Comparison of ENCODE assay signal across 10 cellular contexts in genomic region chrX:53713987-53714579, GRCh38. TPM values are rescaled to one million over a fixed set of nuclear protein-coding genes. Genes with fewer than 3 reads are reported as not detected.
DNase-seq lines count a peak whose midpoint lies in the region; ATAC-seq and TF ChIP-seq lines count a peak whose summit lies in the region.
"Had no signal": no experiment of that assay in that cellular context is flagged by ENCODE, and none has a peak within 500 bp of the region (broad histone marks: within the 10 kb centered on the region; RNA-seq: fewer than 3 reads in every experiment).

No MANE protein-coding gene starts in this region.

- H3K4me1 Mint-ChIP-seq in activated T-helper 2 cell treated with anti-CD3 and anti-CD28 coated beads, Interferon-gamma antibody, Interleukin-2, Interleukin-4, amounts not matched to agents 10 μg/mL and 5 μg/mL and 100 μg/mL, durations not matched to agents 14 hours and 24 hours and 36 hours (ENCODE audit: low read depth): peaks cover 46% of the 10 kb centered on the region
- H3K4me1 Mint-ChIP-seq: neural crest cell had no signal

- H3K27me3 ChIP-seq in ACC112 (ENCODE audit: insufficient read depth, low read length) (no peaks in the 10 kb centered on the region), esophagus squamous epithelium (no peaks in the 10 kb centered on the region)
- H3K27me3 ChIP-seq: tibial artery had no signal

- no peaks in the 10 kb centered on the region for H3K27me3 Mint-ChIP-seq in activated T-helper 2 cell treated with anti-CD3 and anti-CD28 coated beads, Interferon-gamma antibody, Interleukin-2, Interleukin-4, amounts not matched to agents 10 μg/mL and 5 μg/mL and 100 μg/mL, durations not matched to agents 14 hours and 24 hours and 36 hours (ENCODE audit: low read depth)

- H3K4me3 Mint-ChIP-seq in activated T-helper 2 cell treated with anti-CD3 and anti-CD28 coated beads, Interferon-gamma antibody, Interleukin-2, Interleukin-4, amounts not matched to agents 10 μg/mL and 5 μg/mL and 100 μg/mL, durations not matched to agents 14 hours and 24 hours and 36 hours (ENCODE audit: low read depth): peak overlapping the region; percentile 86
- H3K4me3 Mint-ChIP-seq: neural crest cell had no signal

- peaks cover 41% of the 10 kb centered on the region for H3K36me3 Mint-ChIP-seq in activated T-helper 2 cell treated with anti-CD3 and anti-CD28 coated beads, Interferon-gamma antibody, Interleukin-2, Interleukin-4, amounts not matched to agents 10 μg/mL and 5 μg/mL and 100 μg/mL, durations not matched to agents 14 hours and 24 hours and 36 hours (ENCODE audit: low read depth)

- H3K79me2 ChIP-seq in ACC112 (ENCODE audit: control insufficient read depth, insufficient read depth, low read length, unreplicated experiment): no peaks in the 10 kb centered on the region

- 33 to 58% methylated on average over 6 of the region's 6 CpGs for WGBS in esophagus squamous epithelium, 2 donors

- ATAC-seq in HG03196 (IDR thresholded peaks at IDR 0.05; ENCODE audit: unreplicated experiment): peak; percentile 23
- ATAC-seq in GM19452 (IDR thresholded peaks at IDR 0.05; ENCODE audit: unreplicated experiment): no peak

- H3K9me3 Mint-ChIP-seq in activated T-helper 2 cell treated with anti-CD3 and anti-CD28 coated beads, Interferon-gamma antibody, Interleukin-2, Interleukin-4, amounts not matched to agents 10 μg/mL and 5 μg/mL and 100 μg/mL, durations not matched to agents 14 hours and 24 hours and 36 hours: no peaks in the 10 kb centered on the region
- H3K9me3 Mint-ChIP-seq: neural crest cell had no signal

- no peak overlapping the region for H2AFZ ChIP-seq in ACC112 (ENCODE audit: low read length, unreplicated experiment)

- DNase-seq in GM12864 (ENCODE audit: low read depth) (no peak), UCSD-AML1 (lab: John Stamatoyannopoulos, UW; ENCODE audit: unreplicated experiment) (no peak), esophagus squamous epithelium (lab: John Stamatoyannopoulos, UW) (no peak)
- DNase-seq in activated T-helper 2 cell treated with anti-CD3 and anti-CD28 coated beads, Interferon-gamma antibody, Interleukin-2, Interleukin-4, amounts not matched to agents 10 μg/mL and 5 μg/mL and 100 μg/mL, durations not matched to agents 14 hours and 24 hours and 36 hours (ENCODE audit: low spot score): no peak
- no peak for DNase-seq in activated CD8-positive, alpha-beta memory T cell treated with anti-CD3 and anti-CD28 coated beads, Interleukin-2, amount 50 U/mL, for 4 hours
- DNase-seq: tibial artery had no signal

- intact Hi-C loops in activated T-helper 2 cell treated with anti-CD3 and anti-CD28 coated beads, Interferon-gamma antibody, Interleukin-2, Interleukin-4, amounts not matched to agents 10 μg/mL and 5 μg/mL and 100 μg/mL, durations not matched to agents 14 hours and 24 hours and 36 hours (cut with micrococcal nuclease): loop anchor here (1.0 to 10.0 kb wide), 4 partner anchors 19 to 121 kb away; no protein-coding TSS in a partner anchor
- intact Hi-C loops in esophagus squamous epithelium (cut with DNase I): no loop called here

- peak overlapping the region; percentile 74; the same call in 1 of the 2 replicates for H3K27ac ChIP-seq in ACC112 (ENCODE audit: low read depth, low read length)
- peak overlapping the region in 1 of 4 donors; percentile 55 for H3K27ac ChIP-seq in esophagus squamous epithelium
- H3K27ac ChIP-seq: tibial artery had no signal

- TF ChIP-seq CTCF in GM12864 (IDR thresholded peaks at IDR 0.05; ENCODE audit: low read depth, low read length, missing control alignments) (no peak), esophagus squamous epithelium (IDR thresholded peaks at IDR 0.05) (no peak)

- peak overlapping the region; percentile 99 for H3K27ac Mint-ChIP-seq in activated T-helper 2 cell treated with anti-CD3 and anti-CD28 coated beads, Interferon-gamma antibody, Interleukin-2, Interleukin-4, amounts not matched to agents 10 μg/mL and 5 μg/mL and 100 μg/mL, durations not matched to agents 14 hours and 24 hours and 36 hours

- H3K9me3 ChIP-seq in esophagus squamous epithelium: no peaks in the 10 kb centered on the region
- H3K9me3 ChIP-seq: tibial artery had no signal

- peaks cover 30% of the 10 kb centered on the region for H3K4me1 ChIP-seq in ACC112 (ENCODE audit: control insufficient read depth, insufficient read depth, low read length, unreplicated experiment)
- peaks cover 3 to 13% (median 5%) of the 10 kb centered on the region in 3 donors for H3K4me1 ChIP-seq in esophagus squamous epithelium

- TF ChIP-seq POLR2A in esophagus squamous epithelium (IDR thresholded peaks at IDR 0.05): no peak

- no peak overlapping the region for H3K4me3 ChIP-seq in ACC112 (ENCODE audit: low read depth, low read length)
- H3K4me3 ChIP-seq in GM12864 (ENCODE audit: low read depth, low read length): peak overlapping the region; percentile 41
- H3K4me3 ChIP-seq in esophagus squamous epithelium: no peak overlapping the region
- H3K4me3 ChIP-seq: tibial artery had no signal

- H3K36me3 ChIP-seq in ACC112 (ENCODE audit: insufficient read depth, low read length) (no peaks in the 10 kb centered on the region), esophagus squamous epithelium (no peaks in the 10 kb centered on the region)
- H3K36me3 ChIP-seq: tibial artery had no signal

RNA-seq across cellular contexts. Expression of gene HUWE1, which starts 27.6 kb away (rescaled TPM):
- total RNA-seq in activated T-helper 2 cell treated with anti-CD3 and anti-CD28 coated beads, Interferon-gamma antibody, Interleukin-2, Interleukin-4, amounts not matched to agents 10 μg/mL and 5 μg/mL and 100 μg/mL, durations not matched to agents 14 hours and 24 hours and 36 hours: 391 and 412 TPM in 2 replicates
- total RNA-seq in esophagus squamous epithelium: 100 to 1,000 TPM in 2 of 4 donors, 10 to 100 TPM in 2; 76.6 to 112 (median 101) TPM
